In the genomic region with DNA sequence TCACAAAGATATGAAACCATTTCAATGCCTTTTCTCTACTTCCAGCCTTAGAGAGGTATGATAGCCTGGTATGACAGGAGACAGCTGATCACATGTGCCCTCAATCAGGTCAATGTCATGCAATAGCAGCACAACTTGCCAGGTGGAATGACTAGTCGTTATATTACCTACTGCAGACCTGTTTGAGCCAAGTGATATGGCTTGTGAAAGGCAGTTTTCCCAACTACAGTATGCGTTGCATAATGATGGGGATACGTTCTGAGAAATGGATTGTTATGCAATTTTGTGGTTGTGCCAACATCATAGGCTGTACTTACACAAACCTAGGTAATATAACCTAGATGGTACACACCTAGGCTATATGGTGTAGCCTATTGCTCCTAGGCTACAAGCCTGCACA, we compare ENCODE assay signal across 29 cellular contexts.
"Had no signal": no experiment of that assay in that cellular context is flagged by ENCODE, and none has a peak within 500 bp of the region (broad histone marks: within the 10 kb centered on the region; RNA-seq: fewer than 3 reads in every experiment).

No MANE protein-coding gene starts in this region.

- H3K9ac ChIP-seq: neural progenitor cell had no signal

- H3K4me2 ChIP-seq: neural progenitor cell had no signal

- H3K4me1 ChIP-seq: colonic mucosa, esophagus squamous epithelium, heart right ventricle, prostate gland, right atrium auricular region, sigmoid colon, tibial nerve, upper lobe of left lung had no signal

- ATAC-seq: heart right ventricle; left colon; left ventricle myocardium superior; naive thymus-derived CD4-positive, alpha-beta T cell; stimulated activated effector memory CD8-positive, alpha-beta T cell treated with anti-CD3 and anti-CD28 coated beads, Interleukin-12 subunit alpha, Interleukin-12 subunit beta, amount 100 ng/mL, for 72 hours; stimulated activated naive CD8-positive, alpha-beta T cell treated with anti-CD3 and anti-CD28 coated beads, Interleukin-15, Interleukin-2, amounts not matched to agents 100 U/mL and 50 U/mL, for 24 hours had no signal

- H3K4me3 ChIP-seq: colonic mucosa, esophagus squamous epithelium, heart right ventricle, lung, neural progenitor cell, prostate gland, right atrium auricular region, sigmoid colon, thoracic aorta, tibial nerve, upper lobe of left lung had no signal

- H3K36me3 ChIP-seq: colonic mucosa, esophagus squamous epithelium, heart right ventricle, neural progenitor cell, prostate gland, right atrium auricular region, sigmoid colon, thoracic aorta, tibial nerve, upper lobe of left lung had no signal

- H3K27ac ChIP-seq: colonic mucosa, esophagus squamous epithelium, heart right ventricle, neural progenitor cell, prostate gland, right atrium auricular region, sigmoid colon, thoracic aorta, tibial nerve, upper lobe of left lung had no signal

- H3K27me3 ChIP-seq: colonic mucosa, esophagus squamous epithelium, heart right ventricle, neural progenitor cell, right atrium auricular region, sigmoid colon, tibial nerve, upper lobe of left lung had no signal

- FAIRE-seq: urothelium cell line had no signal

- H3K9me3 ChIP-seq: colonic mucosa, esophagus squamous epithelium, heart right ventricle, prostate gland, right atrium auricular region, sigmoid colon, thoracic aorta, tibial nerve, upper lobe of left lung had no signal

- H2AFZ ChIP-seq: neural progenitor cell had no signal

- DNase-seq: colonic mucosa; effector CD8-positive, alpha-beta T cell; endodermal cell; esophagus squamous epithelium; foreskin melanocyte; glutamatergic neuron; heart right ventricle; hippocampal formation; immature natural killer cell; islet precursor cell; kidney glomerular epithelial cell; left colon; left ventricle myocardium superior; naive thymus-derived CD4-positive, alpha-beta T cell; nucleus accumbens; sigmoid colon; stimulated activated CD4-positive, alpha-beta T cell treated with anti-CD3 and anti-CD28 coated beads, Interleukin-2, amount 100 ng/mL, for 24 hours; stimulated activated CD4-positive, alpha-beta T cell treated with anti-CD3 and anti-CD28 coated beads, Interleukin-4, amount 100 ng/mL, for 24 hours; stimulated activated naive CD8-positive, alpha-beta T cell treated with anti-CD3 and anti-CD28 coated beads, Interleukin-15, Interleukin-2, amounts not matched to agents 100 U/mL and 50 U/mL, for 24 hours; substantia nigra; upper lobe of left lung had no signal
